In the genomic region with DNA sequence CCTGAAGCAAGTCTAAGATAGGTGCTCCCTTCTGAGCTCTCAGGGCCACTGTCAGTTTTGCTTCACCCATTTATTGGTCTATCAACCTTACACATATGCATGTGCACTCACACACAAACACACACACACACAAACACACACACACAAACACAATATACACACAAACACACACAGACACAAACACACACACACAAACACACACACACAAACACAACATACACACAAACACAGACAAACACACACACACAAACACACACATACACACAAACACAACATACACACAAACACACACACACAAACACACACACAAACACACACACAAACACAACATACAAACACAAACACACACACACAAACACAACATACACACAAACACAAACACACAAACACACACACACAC, we compare ENCODE assay signal across 17 cellular contexts.
DNase-seq lines count a peak whose midpoint lies in the region; ATAC-seq, FAIRE-seq and TF ChIP-seq lines count a peak whose summit lies in the region.
"Had no signal": no experiment of that assay in that cellular context is flagged by ENCODE, and none has a peak within 500 bp of the region (broad histone marks: within the 10 kb centered on the region; RNA-seq: fewer than 3 reads in every experiment).

No MANE protein-coding gene starts in this region.

- peaks cover 15% of the 10 kb centered on the region for H3K9me3 Mint-ChIP-seq in neural progenitor cell
- H3K9me3 Mint-ChIP-seq: CD8-positive, alpha-beta T cell had no signal

- H3K27ac Mint-ChIP-seq in neural progenitor cell, result no peak overlapping the region
- H3K27ac Mint-ChIP-seq: CD14-positive monocyte; CD8-positive, alpha-beta T cell had no signal

- ATAC-seq in HepG2 (no peak), right lobe of liver (no peak)
- ATAC-seq: CD8-positive, alpha-beta T cell had no signal

- TF ChIP-seq EP300 in HepG2 (IDR thresholded peaks at IDR 0.05; ENCODE audit: low read depth in 2 of 2, low read length in 2 of 2) (no peak), HepG2 (CRISPR knock-in tag; IDR thresholded peaks at IDR 0.05; ENCODE audit: borderline replicate concordance) (no peak)

- H3K9me2 ChIP-seq in MM.1S (replicated peaks; ENCODE audit: insufficient read depth, low read length), result no peaks in the 10 kb centered on the region

- H2AFZ ChIP-seq in HepG2 (ENCODE audit: low read length) (no peak overlapping the region), neural progenitor cell (replicated peaks) (no peak overlapping the region), MM.1S (ENCODE audit: low read length) (no peak overlapping the region)

- H3K36me3 ChIP-seq in HepG2 (replicated peaks in 1 of 2; ENCODE audit: control insufficient read depth in 1 of 2, insufficient read depth in 2 of 2, low read length in 2 of 2) (no peaks in the 10 kb centered on the region), right lobe of liver (no peaks in the 10 kb centered on the region), bronchial epithelial cell (ENCODE audit: control insufficient read depth, insufficient read depth, low read length) (no peaks in the 10 kb centered on the region), neural progenitor cell (no peaks in the 10 kb centered on the region), MM.1S (replicated peaks; ENCODE audit: insufficient read depth, low read length) (no peaks in the 10 kb centered on the region)

- H3K27ac ChIP-seq in HepG2 (ENCODE audit: extremely low read length, insufficient read depth, low read length) (no peak overlapping the region), right lobe of liver (no peak overlapping the region), neural progenitor cell (no peak overlapping the region), MM.1S (ENCODE audit: low read length) (no peak overlapping the region)
- H3K27ac ChIP-seq: 22Rv1 had no signal

- H4K20me1 ChIP-seq in HepG2 (ENCODE audit: insufficient read depth, low read length), result no peaks in the 10 kb centered on the region
- H4K20me1 ChIP-seq in neural progenitor cell (ENCODE audit: low read depth), result no peaks in the 10 kb centered on the region
- H4K20me1 ChIP-seq in MM.1S (ENCODE audit: insufficient read depth, low read length), result no peaks in the 10 kb centered on the region

- TF ChIP-seq CTCF in HepG2 (CRISPR knock-in tag; IDR thresholded peaks at IDR 0.05), result no peak
- no peak for TF ChIP-seq CTCF in right lobe of liver (IDR thresholded peaks at IDR 0.05)
- no peak for TF ChIP-seq CTCF in bronchial epithelial cell (IDR thresholded peaks at IDR 0.05; ENCODE audit: insufficient read depth, low read length, severe bottlenecking)
- TF ChIP-seq CTCF in neural progenitor cell (IDR thresholded peaks at IDR 0.05), result no peak
- TF ChIP-seq CTCF in MM.1S (IDR thresholded peaks at IDR 0.05; ENCODE audit: low read length), result no peak

- H3K4me3 ChIP-seq in HepG2 (replicated peaks in 1 of 3; ENCODE audit: insufficient read depth in 1 of 3, low read depth in 2 of 3, low read length in 3 of 3), result no peak overlapping the region
- H3K4me3 ChIP-seq in right lobe of liver, result no peak overlapping the region
- no peak overlapping the region for H3K4me3 ChIP-seq in bronchial epithelial cell (ENCODE audit: low read depth, low read length)
- no peak overlapping the region for H3K4me3 ChIP-seq in neural progenitor cell
- no peak overlapping the region for H3K4me3 ChIP-seq in MM.1S (ENCODE audit: low read length)

- H3K9me3 ChIP-seq in HepG2 (ENCODE audit: low read length) (no peaks in the 10 kb centered on the region), right lobe of liver (no peaks in the 10 kb centered on the region), neural progenitor cell (ENCODE audit: low read depth) (peaks cover 4% of the 10 kb centered on the region), MM.1S (replicated peaks; ENCODE audit: insufficient read depth, low read length) (no peaks in the 10 kb centered on the region)

- H3K9ac ChIP-seq in HepG2 (ENCODE audit: insufficient read depth, low read depth, low read length), result no peak overlapping the region
- H3K9ac ChIP-seq in neural progenitor cell, result no peak overlapping the region
- H3K9ac ChIP-seq in MM.1S (ENCODE audit: low read length), result no peak overlapping the region

- peaks cover 15% of the 10 kb centered on the region for H3K4me1 ChIP-seq in HepG2 (ENCODE audit: insufficient read depth, low read length)
- H3K4me1 ChIP-seq in right lobe of liver, result peaks cover 0 to 45% (median 23%) of the 10 kb centered on the region in 4 donors
- H3K4me1 ChIP-seq in neural progenitor cell, result no peaks in the 10 kb centered on the region
- no peaks in the 10 kb centered on the region for H3K4me1 ChIP-seq in MM.1S (ENCODE audit: low read length)

- H3F3A ChIP-seq in neural progenitor cell (ENCODE audit: low read depth), result peaks cover 21% of the 10 kb centered on the region
- no peaks in the 10 kb centered on the region for H3F3A ChIP-seq in MM.1S (ENCODE audit: insufficient read depth, low read length)

- H3K4me1 Mint-ChIP-seq in neural progenitor cell, result no peaks in the 10 kb centered on the region
- H3K4me1 Mint-ChIP-seq: CD14-positive monocyte had no signal

- CTCF ChIA-PET in HepG2 (lab: Yijun Ruan, JAX; ENCODE audit: low intra/inter-chr PET ratio, low total read pairs), result no interaction called here

- H3K79me2 ChIP-seq in HepG2 (ENCODE audit: insufficient read depth, low read length) (no peaks in the 10 kb centered on the region), neural progenitor cell (ENCODE audit: low read depth) (no peaks in the 10 kb centered on the region), MM.1S (ENCODE audit: low read length) (no peaks in the 10 kb centered on the region)

- intact Hi-C loops in HepG2 (cut with micrococcal nuclease; ENCODE audit: unreplicated experiment), result no loop called here
- intact Hi-C loops in right lobe of liver (cut with DNase I), result no loop called here

- no peaks in the 10 kb centered on the region for H3K36me3 Mint-ChIP-seq in neural progenitor cell
- H3K36me3 Mint-ChIP-seq: CD14-positive monocyte; CD8-positive, alpha-beta T cell had no signal

- H3K4me2 ChIP-seq in HepG2 (ENCODE audit: low read depth, low read length) (no peak overlapping the region), neural progenitor cell (no peak overlapping the region), MM.1S (ENCODE audit: low read depth, low read length) (no peak overlapping the region)

- no peak for DNase-seq in HepG2 (ENCODE audit: low spot score)
- DNase-seq in right lobe of liver, result no peak
- no peak for DNase-seq in bronchial epithelial cell (ENCODE audit: low read depth)
- no peak for DNase-seq in neural progenitor cell (ENCODE audit: low spot score)
- DNase-seq in RPMI8226, result no peak
- no peak for DNase-seq in MM.1S
- no peak for DNase-seq in activated gamma-delta T cell (lab: John Stamatoyannopoulos, UW)
- DNase-seq: CD8-positive, alpha-beta T cell; COR-L47; DMS153; DMS79 treated with DMSO at 0.1 percent for 48 hours; EL; H7 had no signal

- peak overlapping the region; percentile 3 for H3K4me3 Mint-ChIP-seq in neural progenitor cell
- H3K4me3 Mint-ChIP-seq: CD14-positive monocyte; CD8-positive, alpha-beta T cell had no signal

- peak; percentile 32 for FAIRE-seq in HepG2 (lab: Jason Lieb, UNC)
- FAIRE-seq in bronchial epithelial cell (lab: Jason Lieb, UNC), result peak; percentile 79
- FAIRE-seq: D721Med, G401.6 had no signal

- BruUV-seq in HepG2 (replicated peaks; lab: Mats Ljungman, UMichigan), result no TSS peak

- POLR2A ChIA-PET in HepG2 (lab: Yijun Ruan, JAX), result no interaction called here

- TF ChIP-seq RAD21 in HepG2 (CRISPR knock-in tag; IDR thresholded peaks at IDR 0.05), result no peak

- H3K27me3 Mint-ChIP-seq in neural progenitor cell (ENCODE audit: insufficient read depth, low read depth), result peaks cover 8% of the 10 kb centered on the region

- no peaks in the 10 kb centered on the region; a peak in 1 of 5 replicates for H3K27me3 ChIP-seq in HepG2 (ENCODE audit: control insufficient read depth in 1 of 2, insufficient read depth in 2 of 2, low read length in 2 of 2)
- H3K27me3 ChIP-seq in right lobe of liver, result no peaks in the 10 kb centered on the region
- H3K27me3 ChIP-seq in bronchial epithelial cell (ENCODE audit: control insufficient read depth, insufficient read depth, low read length), result no peaks in the 10 kb centered on the region
- no peaks in the 10 kb centered on the region for H3K27me3 ChIP-seq in neural progenitor cell
- no peaks in the 10 kb centered on the region for H3K27me3 ChIP-seq in MM.1S (replicated peaks; ENCODE audit: insufficient read depth, low read length)

- no peak for TF ChIP-seq POLR2A in HepG2 (IDR thresholded peaks at IDR 0.05; ENCODE audit: insufficient read depth in 1 of 2, low read depth in 2 of 2, low read length in 2 of 2)
- no peak for TF ChIP-seq POLR2A in right lobe of liver (IDR thresholded peaks at IDR 0.05)

- in situ Hi-C loops in HepG2 (cut with HindIII; ENCODE audit: extremely low pct_ligation_motif_present, low pct_unique_long_range_greater_than_20kb), result no loop called here
